In the genomic region with DNA sequence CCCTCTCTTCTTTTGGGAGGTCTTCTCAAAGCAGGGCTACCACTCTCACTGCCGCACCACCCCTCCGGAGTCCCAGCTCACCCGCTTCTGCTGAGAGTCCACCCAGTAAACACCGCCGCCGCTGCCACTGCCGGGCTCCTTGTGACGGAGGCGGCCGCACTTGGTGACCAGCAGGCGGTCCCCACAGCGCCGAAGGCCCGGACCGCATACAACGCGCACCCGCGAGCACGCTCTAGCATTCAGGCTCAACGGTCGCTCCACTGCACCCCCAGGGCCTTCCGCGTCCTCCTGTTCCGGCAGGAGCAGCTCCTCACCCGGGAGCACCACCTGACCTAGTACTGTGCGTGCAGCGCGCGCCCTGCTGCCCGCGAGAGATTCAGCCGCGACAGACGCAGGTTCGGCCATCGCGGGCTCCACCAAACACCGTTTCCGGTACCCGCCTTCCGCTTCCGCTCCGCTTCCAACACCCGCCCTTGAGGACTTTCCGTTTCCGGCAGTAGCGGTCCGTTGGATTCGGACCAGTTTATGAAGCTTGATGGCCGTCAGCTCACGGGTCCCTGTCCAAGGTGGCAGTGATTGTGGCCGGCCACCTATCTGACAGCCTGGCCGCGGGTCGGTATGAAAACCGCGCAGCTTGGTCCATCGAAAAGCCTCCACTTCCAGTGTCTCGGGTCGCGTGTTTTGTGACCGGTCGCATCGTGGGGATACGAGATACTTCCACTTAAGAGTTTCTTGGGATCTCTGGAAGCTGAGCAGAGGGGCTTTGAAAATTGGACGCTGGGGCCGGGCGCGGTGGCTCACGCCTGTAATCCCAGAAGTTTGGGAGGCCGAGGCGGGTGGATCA, we compare ENCODE assay signal across 8 cellular contexts. TPM values are rescaled to one million over a fixed set of nuclear protein-coding genes. Genes with fewer than 3 reads are reported as not detected.
DNase-seq lines count a peak whose midpoint lies in the region; ATAC-seq, FAIRE-seq and TF ChIP-seq lines count a peak whose summit lies in the region.

TSS of gene EXOSC3 (minus strand) at position 425 of the 844 bp plus-strand sequence. CDS start at position 405, 20 bp downstream.

- peak; percentile 84 for DNase-seq in DND-41
- DNase-seq in RCC 7860 (ENCODE audit: low spot score) = peak; percentile 77
- DNase-seq in activated T-helper 1 cell treated with Interleukin-2 at 50 U/mL for 16 hours (ENCODE audit: low read depth) = peak; percentile 80
- peak; percentile 90 for DNase-seq in fibroblast of lung (ENCODE audit: low read depth in 2 of 2)
- DNase-seq in naive thymus-derived CD8-positive, alpha-beta T cell = peak; percentile 71 to 90 (median 82)
- peak; percentile 89 for DNase-seq in stimulated activated naive CD4-positive, alpha-beta T cell treated with Interleukin-2 at 50 U/mL for 16 hours (lab: John Stamatoyannopoulos, UW)

- H3K4me2 ChIP-seq in DND-41 (ENCODE audit: insufficient read depth, low read length) (peak within 1 kb of the TSS; percentile 84), KMS-11 (peak within 1 kb of the TSS; percentile 80), fibroblast of lung (ENCODE audit: extremely low read depth, insufficient read depth, low read length) (peak within 1 kb of the TSS; percentile 81)

- H2AFZ ChIP-seq in DND-41 (ENCODE audit: low read depth, low read length) (peak within 1 kb of the TSS; percentile 99), KMS-11 (ENCODE audit: low read depth) (peak within 1 kb of the TSS; percentile 97), fibroblast of lung (ENCODE audit: low read length) (peak within 1 kb of the TSS; percentile 96)

- H3K4me3 ChIP-seq in DND-41 (ENCODE audit: low read depth in 1 of 2, low read length in 2 of 2) (peak within 1 kb of the TSS; percentile 50 to 72), KMS-11 (IDR thresholded peaks at IDR 0.05; ENCODE audit: insufficient read depth, low read depth, low read length) (no peak within 1 kb of the TSS), fibroblast of lung (replicated peaks in 1 of 4; ENCODE audit: control extremely low read depth in 1 of 4, insufficient read depth in 1 of 4, low read depth in 3 of 4, low read length in 4 of 4) (peak within 1 kb of the TSS; percentile 77 to 97 (median 86))

- FAIRE-seq in RCC 7860 (lab: Jason Lieb, UNC) = no peak

- H3K27ac ChIP-seq in DND-41 (ENCODE audit: low read length) (peak within 1 kb of the TSS; percentile 90), KMS-11 (peak within 1 kb of the TSS; percentile 67), fibroblast of lung (ENCODE audit: insufficient read depth, low read length) (peak within 1 kb of the TSS; percentile 84)

- peaks cover 34% of the 10 kb centered on the region for H3K4me1 ChIP-seq in DND-41 (ENCODE audit: insufficient read depth, low read length)
- H3K4me1 ChIP-seq in KMS-11 (ENCODE audit: low read depth, poor library complexity, severe bottlenecking) = peaks cover 21% of the 10 kb centered on the region
- H3K4me1 ChIP-seq in fibroblast of lung (ENCODE audit: control insufficient read depth, extremely low read depth, insufficient read depth, low read length) = peaks cover 4% of the 10 kb centered on the region

- H3K27me3 ChIP-seq in DND-41 (ENCODE audit: insufficient read depth, low read length, poor library complexity) (no peaks in the 10 kb centered on the region), KMS-11 (ENCODE audit: insufficient read depth, low read depth) (no peaks in the 10 kb centered on the region), fibroblast of lung (ENCODE audit: control insufficient read depth, insufficient read depth, low read length) (no peaks in the 10 kb centered on the region)

- POLR2A ChIA-PET in naive thymus-derived CD8-positive, alpha-beta T cell (lab: Charles Lee) = interaction anchor here (0.7 to 3.7 kb wide), 10 partner anchors 11 to 320 kb away, joined by 3 to 58 read pairs (median 6); partner anchors contain the start of genes DCAF10 and ZBTB5

- TF ChIP-seq CTCF in DND-41 (IDR thresholded peaks at IDR 0.05; ENCODE audit: borderline replicate concordance, extremely low read depth, low read length, poor library complexity, severe bottlenecking) = no peak
- TF ChIP-seq CTCF in KMS-11 (conservative IDR thresholded peaks at IDR 0.05; ENCODE audit: low read depth, low read length) = no peak
- TF ChIP-seq CTCF in fibroblast of lung (conservative IDR thresholded peaks at IDR 0.05 in 1 of 2, IDR thresholded peaks at IDR 0.05 in 1 of 2; ENCODE audit: low read depth in 1 of 2, low read length in 2 of 2) = no peak

- peaks cover 46% of the 10 kb centered on the region for H3K36me3 ChIP-seq in DND-41 (ENCODE audit: insufficient read depth, low read length)
- H3K36me3 ChIP-seq in KMS-11 (ENCODE audit: insufficient read depth) = peaks cover 9% of the 10 kb centered on the region; the same call in 1 of the 2 replicates
- peaks cover 4% of the 10 kb centered on the region for H3K36me3 ChIP-seq in fibroblast of lung (ENCODE audit: control insufficient read depth, insufficient read depth, low read length)

- H3K27me3 Mint-ChIP-seq in naive thymus-derived CD8-positive, alpha-beta T cell = peaks cover 0 to 3% (median 0%) of the 10 kb centered on the region in 5 donors

- H3K4me1 Mint-ChIP-seq in naive thymus-derived CD8-positive, alpha-beta T cell = peaks cover 18 to 46% (median 39%) of the 10 kb centered on the region in 4 donors

- H3K9me3 ChIP-seq in DND-41 (ENCODE audit: insufficient read depth, low read length, severe bottlenecking) (no peaks in the 10 kb centered on the region), fibroblast of lung (ENCODE audit: control insufficient read depth, insufficient read depth, low read depth, low read length) (no peaks in the 10 kb centered on the region)

- H3K79me2 ChIP-seq in DND-41 (ENCODE audit: insufficient read depth, low read length) (peaks cover 49% of the 10 kb centered on the region), KMS-11 (ENCODE audit: insufficient read depth, low read depth) (peaks cover 35% of the 10 kb centered on the region), fibroblast of lung (ENCODE audit: control insufficient read depth, insufficient read depth, low read length) (peaks cover 28% of the 10 kb centered on the region)

- H3K9ac ChIP-seq in DND-41 (ENCODE audit: low read depth, low read length) = peak within 1 kb of the TSS; percentile 85
- peak within 1 kb of the TSS; percentile 71 for H3K9ac ChIP-seq in KMS-11
- H3K9ac ChIP-seq in fibroblast of lung (ENCODE audit: insufficient read depth, low read length) = peak within 1 kb of the TSS; percentile 85

- H3K9me3 Mint-ChIP-seq in naive thymus-derived CD8-positive, alpha-beta T cell = no peaks in the 10 kb centered on the region

- peaks cover 0 to 36% (median 8%) of the 10 kb centered on the region in 3 donors for H3K36me3 Mint-ChIP-seq in naive thymus-derived CD8-positive, alpha-beta T cell

- H3K27ac Mint-ChIP-seq in naive thymus-derived CD8-positive, alpha-beta T cell = peak within 1 kb of the TSS; percentile 92 to 99 (median 96)

- H4K20me1 ChIP-seq in DND-41 (ENCODE audit: insufficient read depth, low read length) (peaks cover 3% of the 10 kb centered on the region; the same call in 1 of the 2 replicates), KMS-11 (ENCODE audit: insufficient read depth) (no peaks in the 10 kb centered on the region), fibroblast of lung (ENCODE audit: control insufficient read depth, extremely low read depth, insufficient read depth, low read length) (no peaks in the 10 kb centered on the region)

- H3K4me3 Mint-ChIP-seq in naive thymus-derived CD8-positive, alpha-beta T cell = peak within 1 kb of the TSS; percentile 95 to 99 (median 97)

- ATAC-seq in DND-41 (ENCODE audit: insufficient read depth, low read depth) (peak; percentile 92), GM21723 (IDR thresholded peaks at IDR 0.05; ENCODE audit: unreplicated experiment) (peak; percentile 93)
- ATAC-seq in naive thymus-derived CD8-positive, alpha-beta T cell = peak; percentile 94 to 95

RNA-seq across cellular contexts. Expression of gene EXOSC3, which starts in this region (rescaled TPM):
- 19.0 and 24.9 TPM in 2 replicates for total RNA-seq in fibroblast of lung
- 34.0 and 36.7 TPM in 2 replicates for polyA plus RNA-seq in fibroblast of lung
- polyA plus RNA-seq in fibroblast of lung (2012) = 29.2 and 37.8 TPM in 2 replicates
- 1.5 TPM in 2 replicates for polyA minus RNA-seq in fibroblast of lung (ENCODE audit: low replicate concordance)
- total RNA-seq in naive thymus-derived CD8-positive, alpha-beta T cell = 10 to 100 TPM; 68.9 to 79.0 TPM
- 10 to 100 TPM; 16.4 to 36.0 (median 24.9) TPM for polyA plus RNA-seq in naive thymus-derived CD8-positive, alpha-beta T cell
